ENCODE assay signal across 9 cellular contexts in genomic region chr1:212072047-212072446, GRCh38.
"Had no signal": no experiment of that assay in that cellular context is flagged by ENCODE, and none has a peak within 500 bp of the region (broad histone marks: within the 10 kb centered on the region; RNA-seq: fewer than 3 reads in every experiment).

No MANE protein-coding gene starts in this region.

- FAIRE-seq: HepG2 had no signal

- H3K4me1 ChIP-seq: HAP-1 had no signal

- H3K4me3 Mint-ChIP-seq: HFFc6, IgD-negative memory B cell had no signal

- H2AFZ ChIP-seq: GM23248 had no signal

- H3K9ac ChIP-seq: GM23248 had no signal

- DNase-seq: GM23248, GOT3, H7, HFFc6 had no signal

- H3K4me3 ChIP-seq: GM23248, HAP-1 had no signal

- H3K9me3 ChIP-seq: HAP-1 had no signal

- H3K27ac ChIP-seq: GM23248, HL-60 had no signal

- H3K27ac Mint-ChIP-seq: HFFc6, IgD-negative memory B cell had no signal

- H3K9me3 Mint-ChIP-seq: HFFc6, IgD-negative memory B cell had no signal

- ATAC-seq: HCT116, HepG2 had no signal

- H3K27me3 Mint-ChIP-seq: IgD-negative memory B cell had no signal
